ENCODE assay signal across 26 cellular contexts in the genomic region with DNA sequence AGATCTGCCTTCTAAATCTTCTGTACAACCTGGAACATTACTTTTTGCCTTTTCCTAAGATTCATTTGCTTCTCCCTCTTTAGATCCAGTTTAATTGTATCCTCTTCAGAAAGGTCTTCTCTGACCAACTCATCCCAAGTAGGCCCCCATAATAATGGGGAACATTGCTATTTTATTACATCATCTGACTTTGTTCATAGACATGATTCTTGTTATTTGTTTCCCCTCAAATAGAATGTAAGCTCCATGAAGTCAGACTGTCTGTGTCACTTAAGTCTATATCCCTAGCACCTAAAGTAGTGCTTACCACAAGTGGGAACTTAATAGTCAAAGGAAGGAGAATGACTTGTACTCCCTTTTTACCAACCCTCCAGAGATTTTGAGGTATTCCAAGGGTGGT.
"Had no signal": no experiment of that assay in that cellular context is flagged by ENCODE, and none has a peak within 500 bp of the region (broad histone marks: within the 10 kb centered on the region; RNA-seq: fewer than 3 reads in every experiment).

No MANE protein-coding gene starts in this region.

- H3K4me1 Mint-ChIP-seq: endodermal cell, nephron progenitor cell had no signal

- H3K27me3 Mint-ChIP-seq: activated naive CD8-positive, alpha-beta T cell; stimulated activated naive B cell treated with anti-CD40 and anti-IgM and Interleukin-4, amounts not matched to agents 10 μg/mL and 1 μg/mL and 100 μg/mL, for 72 hours; type B pancreatic cell had no signal

- H3K9me3 ChIP-seq: esophagus squamous epithelium, gastrocnemius medialis, thoracic aorta, vagina had no signal

- DNase-seq: activated CD4-positive, alpha-beta T cell treated with anti-CD3 and anti-CD28 coated beads, Interleukin-2, amount 50 U/mL, for 1 hour; activated CD4-positive, CD25-positive, alpha-beta regulatory T cell treated with anti-CD3 and anti-CD28 coated beads, Interleukin-2, amount 50 U/mL, for 72 hours; activated CD8-positive, alpha-beta memory T cell treated with anti-CD3 and anti-CD28 coated beads for 24 hours; activated CD8-positive, alpha-beta memory T cell treated with anti-CD3 and anti-CD28 coated beads, Interleukin-2, amount 50 U/mL, for 4 hours; activated effector memory CD4-positive, alpha-beta T cell treated with anti-CD3 and anti-CD28 coated beads, Interleukin-2, amount 50 U/mL, for 16 hours; activated T-cell treated with anti-CD3 and anti-CD28 coated beads, Interleukin-2, amount 50 U/mL, for 48 hours; amniotic stem cell; cerebellar nuclear complex; cortex of kidney; endodermal cell; esophagus squamous epithelium; gastrocnemius medialis; hypothalamus; left ventricle myocardium superior; mammary epithelial cell; nephron progenitor cell; small intestine; stimulated activated CD4-positive, alpha-beta T cell treated with anti-CD3 and anti-CD28 coated beads, Interleukin-2, amount 100 ng/mL, for 24 hours; stimulated activated naive B cell treated with anti-CD40 and anti-IgM and Interleukin-4, amounts not matched to agents 10 μg/mL and 1 μg/mL and 100 μg/mL, for 72 hours; SW 1271 had no signal

- H3K9me3 Mint-ChIP-seq: endodermal cell; nephron progenitor cell; stimulated activated naive B cell treated with anti-CD40 and anti-IgM and Interleukin-4, amounts not matched to agents 10 μg/mL and 1 μg/mL and 100 μg/mL, for 72 hours; T-helper 2 cell treated with Interferon-gamma antibody and Interleukin-4, amounts not matched to agents 5 μg/mL and 100 μg/mL, for 36 hours; type B pancreatic cell had no signal

- ATAC-seq: gastrocnemius medialis; left ventricle myocardium superior; sciatic nerve; stimulated activated naive B cell treated with anti-CD40 and anti-IgM and Interleukin-4, amounts not matched to agents 10 μg/mL and 1 μg/mL and 100 μg/mL, for 72 hours had no signal

- H3K27ac Mint-ChIP-seq: activated naive CD8-positive, alpha-beta T cell; endodermal cell; stimulated activated naive B cell treated with anti-CD40 and anti-IgM and Interleukin-4, amounts not matched to agents 10 μg/mL and 1 μg/mL and 100 μg/mL, for 72 hours; T-helper 2 cell treated with Interferon-gamma antibody and Interleukin-4, amounts not matched to agents 5 μg/mL and 100 μg/mL, for 36 hours had no signal

- H3K4me3 Mint-ChIP-seq: activated naive CD8-positive, alpha-beta T cell; endodermal cell; nephron progenitor cell; stimulated activated naive B cell treated with anti-CD40 and anti-IgM and Interleukin-4, amounts not matched to agents 10 μg/mL and 1 μg/mL and 100 μg/mL, for 72 hours; T-helper 2 cell treated with Interferon-gamma antibody and Interleukin-4, amounts not matched to agents 5 μg/mL and 100 μg/mL, for 36 hours had no signal
